In the genomic region with DNA sequence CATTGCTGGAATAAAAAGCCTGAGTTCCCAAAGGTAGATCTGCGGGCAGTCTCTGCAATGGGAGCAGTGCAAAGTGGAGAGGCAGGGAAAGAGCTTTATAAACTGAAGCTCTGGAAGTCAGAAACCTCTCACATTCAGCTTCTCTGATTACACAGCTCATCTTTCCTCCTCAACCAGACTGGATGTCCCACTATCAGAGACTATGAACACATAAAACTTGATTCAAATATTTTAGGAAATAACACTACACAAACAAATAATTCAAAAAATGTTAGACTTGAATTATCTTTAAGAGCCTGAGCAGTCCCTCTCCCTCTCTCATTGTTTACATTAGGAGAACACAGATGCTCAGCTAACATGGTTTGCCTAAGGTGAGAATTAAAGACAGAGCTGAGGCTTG, we compare ENCODE assay signal across 13 cellular contexts.
A peak's percentile ranks its signal among the peaks of the same experiment; 100 is the strongest.
DNase-seq lines count a peak whose midpoint lies in the region; ATAC-seq, FAIRE-seq and TF ChIP-seq lines count a peak whose summit lies in the region.
"Had no signal": no experiment of that assay in that cellular context is flagged by ENCODE, and none has a peak within 500 bp of the region (broad histone marks: within the 10 kb centered on the region; RNA-seq: fewer than 3 reads in every experiment).

No MANE protein-coding gene starts in this region.

- H3K36me3 ChIP-seq in NT2/D1 (ENCODE audit: insufficient read depth, insufficient read length, low read length) (no peaks in the 10 kb centered on the region), endodermal cell (ENCODE audit: control insufficient read depth, insufficient read depth, low read length) (no peaks in the 10 kb centered on the region), pancreas (no peaks in the 10 kb centered on the region)
- H3K36me3 ChIP-seq: Peyer's patch, WERI-Rb-1 had no signal

- ATAC-seq in pancreas (peak in 3 of 4 donors; percentile 22 to 38 (median 35)), HG03045 (IDR thresholded peaks at IDR 0.05; ENCODE audit: unreplicated experiment) (no peak)
- ATAC-seq: natural killer cell; stimulated activated naive CD8-positive, alpha-beta T cell treated with anti-CD3 and anti-CD28 coated beads, Interleukin-15, amount 100 ng/mL, for 72 hours had no signal

- H3K27me3 ChIP-seq in NT2/D1 (ENCODE audit: insufficient read depth, insufficient read length): no peaks in the 10 kb centered on the region
- no peaks in the 10 kb centered on the region for H3K27me3 ChIP-seq in endodermal cell (ENCODE audit: control insufficient read depth, insufficient read depth, low read length, poor library complexity, severe bottlenecking)
- H3K27me3 ChIP-seq in pancreas: no peaks in the 10 kb centered on the region
- H3K27me3 ChIP-seq: Peyer's patch had no signal

- H3K4me1 ChIP-seq in NT2/D1 (ENCODE audit: insufficient read depth, insufficient read length) (peaks cover 10% of the 10 kb centered on the region), endodermal cell (ENCODE audit: control insufficient read depth, insufficient read depth, low read length) (peaks cover 10% of the 10 kb centered on the region), pancreas (peaks cover 10 to 22% (median 18%) of the 10 kb centered on the region in 3 donors)

- H3K9ac ChIP-seq in NT2/D1 (ENCODE audit: insufficient read length, low read depth) (peak overlapping the region; percentile 36), endodermal cell (ENCODE audit: extremely low read depth, low read length, poor library complexity, severe bottlenecking) (no peak overlapping the region)

- no peak overlapping the region for H3K4me3 Mint-ChIP-seq in endodermal cell
- H3K4me3 Mint-ChIP-seq: natural killer cell; stimulated activated naive CD8-positive, alpha-beta T cell treated with anti-CD3 and anti-CD28 coated beads, Interleukin-15, amount 100 ng/mL, for 72 hours had no signal

- intact Hi-C loops in pancreas (cut with DNase I): no loop called here

- peak overlapping the region; percentile 27 for H3K27ac Mint-ChIP-seq in endodermal cell
- H3K27ac Mint-ChIP-seq: natural killer cell; stimulated activated naive CD8-positive, alpha-beta T cell treated with anti-CD3 and anti-CD28 coated beads, Interleukin-15, amount 100 ng/mL, for 72 hours had no signal

- in situ Hi-C loops in ACHN (cut with HindIII; ENCODE audit: low pct_ligation_motif_present, low pct_unique_long_range_greater_than_20kb, low sequenced_read_pairs): no loop called here

- FAIRE-seq in pancreas (lab: Jason Lieb, UNC): no peak

- H3K4me1 Mint-ChIP-seq in endodermal cell: peaks cover 49% of the 10 kb centered on the region
- H3K4me1 Mint-ChIP-seq: natural killer cell; stimulated activated naive CD8-positive, alpha-beta T cell treated with anti-CD3 and anti-CD28 coated beads, Interleukin-15, amount 100 ng/mL, for 72 hours had no signal

- H3K36me3 Mint-ChIP-seq in endodermal cell (ENCODE audit: low read depth): no peaks in the 10 kb centered on the region
- H3K36me3 Mint-ChIP-seq: natural killer cell had no signal

- no peaks in the 10 kb centered on the region for H3K9me3 Mint-ChIP-seq in endodermal cell
- H3K9me3 Mint-ChIP-seq: natural killer cell; stimulated activated naive CD8-positive, alpha-beta T cell treated with anti-CD3 and anti-CD28 coated beads, Interleukin-15, amount 100 ng/mL, for 72 hours had no signal

- TF ChIP-seq CTCF in endodermal cell (conservative IDR thresholded peaks at IDR 0.05) (no peak), pancreas (IDR thresholded peaks at IDR 0.05) (no peak)

- peak; percentile 6 for DNase-seq in DMS 273 (lab: John Stamatoyannopoulos, UW; ENCODE audit: unreplicated experiment)
- DNase-seq in DMS 273 treated with DMSO at 0.1 percent for 48 hours (lab: John Stamatoyannopoulos, UW): no peak
- no peak for DNase-seq in NT2/D1 (ENCODE audit: low read depth, low spot score)
- no peak for DNase-seq in endodermal cell
- DNase-seq in pancreas: no peak
- DNase-seq in RKO (ENCODE audit: low spot score): no peak
- DNase-seq in ACHN: no peak
- DNase-seq: DND-41; natural killer cell; Peyer's patch; stimulated activated naive CD8-positive, alpha-beta T cell treated with anti-CD3 and anti-CD28 coated beads, Interleukin-15, amount 100 ng/mL, for 72 hours; WERI-Rb-1 had no signal

- no peaks in the 10 kb centered on the region for H3K27me3 Mint-ChIP-seq in endodermal cell (ENCODE audit: insufficient read depth)
- H3K27me3 Mint-ChIP-seq: stimulated activated naive CD8-positive, alpha-beta T cell treated with anti-CD3 and anti-CD28 coated beads, Interleukin-15, amount 100 ng/mL, for 72 hours had no signal

- no peak overlapping the region for H3K27ac ChIP-seq in endodermal cell (ENCODE audit: low read depth, low read length)
- no peak overlapping the region for H3K27ac ChIP-seq in pancreas
- H3K27ac ChIP-seq: Peyer's patch, WERI-Rb-1 had no signal

- H3K4me3 ChIP-seq in NT2/D1 (ENCODE audit: insufficient read length, low read depth) (no peak overlapping the region), endodermal cell (ENCODE audit: low read length) (no peak overlapping the region), pancreas (no peak overlapping the region)
- H3K4me3 ChIP-seq: Peyer's patch had no signal

- H3K9me3 ChIP-seq in NT2/D1 (ENCODE audit: insufficient read depth, low read length) (no peaks in the 10 kb centered on the region), endodermal cell (ENCODE audit: control insufficient read depth, low read length) (no peaks in the 10 kb centered on the region), pancreas (no peaks in the 10 kb centered on the region)
- H3K9me3 ChIP-seq: Peyer's patch had no signal

- WGBS in endodermal cell (ENCODE audit: insufficient coverage in 1 of 2, insufficient read length in 1 of 2), 2 experiments: 0 to 46% methylated on average over 1 of the region's 1 CpG
- 64 to 72% methylated on average over 1 of the region's 1 CpG for WGBS in pancreas, 2 donors
